ENCODE assay signal across 1 cellular context in the genomic region with DNA sequence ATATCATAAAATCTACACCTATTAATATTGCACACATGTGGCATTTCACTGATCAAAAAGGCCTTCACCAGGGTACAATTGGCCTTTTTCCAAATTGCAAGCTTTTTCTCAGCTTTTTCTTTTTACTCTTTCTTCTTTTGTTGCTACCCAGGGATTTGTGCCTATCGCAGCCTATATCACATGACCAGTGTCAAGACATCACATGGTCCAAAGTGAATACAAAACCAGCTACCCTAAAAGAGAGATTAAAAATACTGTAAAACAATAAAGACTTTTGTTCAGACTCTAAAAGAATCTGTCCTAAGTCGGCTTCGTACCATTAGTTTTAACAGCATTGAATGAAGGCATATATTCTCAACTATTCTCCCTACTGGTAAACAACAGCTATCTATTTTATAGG.
A peak's percentile ranks its signal among the peaks of the same experiment; 100 is the strongest.
TF ChIP-seq lines count a peak whose summit lies in the region.

No MANE protein-coding gene starts in this region.

TF ChIP-seq in WTC11, 78 proteins besides CTCF, POLR2A, EP300 and RAD21:
- TF ChIP-seq, protein P1, sequence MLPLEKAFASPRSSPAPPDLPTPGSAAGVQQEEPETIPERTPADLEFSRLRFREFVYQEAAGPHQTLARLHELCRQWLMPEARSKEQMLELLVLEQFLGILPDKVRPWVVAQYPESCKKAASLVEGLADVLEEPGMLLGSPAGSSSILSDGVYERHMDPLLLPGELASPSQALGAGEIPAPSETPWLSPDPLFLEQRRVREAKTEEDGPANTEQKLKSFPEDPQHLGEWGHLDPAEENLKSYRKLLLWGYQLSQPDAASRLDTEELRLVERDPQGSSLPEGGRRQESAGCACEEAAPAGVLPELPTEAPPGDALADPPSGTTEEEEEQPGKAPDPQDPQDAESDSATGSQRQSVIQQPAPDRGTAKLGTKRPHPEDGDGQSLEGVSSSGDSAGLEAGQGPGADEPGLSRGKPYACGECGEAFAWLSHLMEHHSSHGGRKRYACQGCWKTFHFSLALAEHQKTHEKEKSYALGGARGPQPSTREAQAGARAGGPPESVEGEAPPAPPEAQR (CRISPR knock-in tag; IDR thresholded peaks at IDR 0.05) = no peak
- TF ChIP-seq, protein P2, sequence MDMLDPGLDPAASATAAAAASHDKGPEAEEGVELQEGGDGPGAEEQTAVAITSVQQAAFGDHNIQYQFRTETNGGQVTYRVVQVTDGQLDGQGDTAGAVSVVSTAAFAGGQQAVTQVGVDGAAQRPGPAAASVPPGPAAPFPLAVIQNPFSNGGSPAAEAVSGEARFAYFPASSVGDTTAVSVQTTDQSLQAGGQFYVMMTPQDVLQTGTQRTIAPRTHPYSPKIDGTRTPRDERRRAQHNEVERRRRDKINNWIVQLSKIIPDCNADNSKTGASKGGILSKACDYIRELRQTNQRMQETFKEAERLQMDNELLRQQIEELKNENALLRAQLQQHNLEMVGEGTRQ (CRISPR knock-in tag; IDR thresholded peaks at IDR 0.05) = peak; percentile 50; the same call in 1 of the 2 replicates
TF ChIP-seq in WTC11: peak in this region for 1.
